In the genomic region with DNA sequence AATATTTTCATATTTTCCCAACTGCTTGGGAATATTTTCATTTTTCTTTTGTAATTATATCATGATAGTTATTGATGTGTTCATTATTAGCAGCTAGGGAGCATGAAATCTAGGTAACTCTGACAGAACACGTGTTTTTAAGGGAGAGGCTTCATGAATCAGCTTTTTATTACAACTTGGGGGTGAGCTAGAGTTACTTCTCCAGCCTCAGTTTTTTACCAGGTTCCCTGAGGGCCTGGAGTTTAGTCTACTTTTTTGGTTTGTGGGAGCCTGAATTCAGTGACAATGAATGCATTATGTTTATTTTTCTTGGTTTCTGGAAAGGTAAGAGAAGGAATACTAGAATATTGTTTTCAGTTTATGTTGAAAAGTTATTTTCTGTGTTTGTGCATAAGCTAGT, we compare ENCODE assay signal across 15 cellular contexts.
"Had no signal": no experiment of that assay in that cellular context is flagged by ENCODE, and none has a peak within 500 bp of the region (broad histone marks: within the 10 kb centered on the region; RNA-seq: fewer than 3 reads in every experiment).

No MANE protein-coding gene starts in this region.

- H3K9me3 Mint-ChIP-seq: activated naive CD4-positive, alpha-beta T cell treated with anti-CD3 and anti-CD28 coated beads, Interleukin-2, amount 50 U/mL, for 72 hours; natural killer cell had no signal

- H3K27ac Mint-ChIP-seq: activated T-cell treated with anti-CD3 and anti-CD28 coated beads, Interleukin-2, amount 50 U/mL, for 24 hours; natural killer cell had no signal

- H3K36me3 ChIP-seq: uterus had no signal

- ATAC-seq: activated naive CD4-positive, alpha-beta T cell treated with anti-CD3 and anti-CD28 coated beads, Interleukin-2, amount 50 U/mL, for 72 hours; esophagus mucosa; natural killer cell; psoas muscle had no signal

- H3K9me3 ChIP-seq: psoas muscle, uterus had no signal

- H3K4me3 Mint-ChIP-seq: activated T-cell treated with anti-CD3 and anti-CD28 coated beads, Interleukin-2, amount 50 U/mL, for 24 hours; brain; natural killer cell had no signal

- DNase-seq: activated CD4-positive, CD25-positive, alpha-beta regulatory T cell; activated effector memory CD4-positive, alpha-beta T cell treated with Interleukin-2 at 50 U/mL for 16 hours; activated T-cell treated with anti-CD3 and anti-CD28 coated beads, Interleukin-2, amount 50 U/mL, for 24 hours; amniotic stem cell; dermis blood vessel endothelial cell; hypothalamus; natural killer cell; occipital lobe; psoas muscle; T-helper 2 cell; uterus had no signal

- H3K27me3 Mint-ChIP-seq: activated T-cell treated with anti-CD3 and anti-CD28 coated beads, Interleukin-2, amount 50 U/mL, for 24 hours had no signal

- H3K4me1 ChIP-seq: uterus had no signal

- H3K27me3 ChIP-seq: uterus had no signal

- H3K27ac ChIP-seq: psoas muscle, uterus had no signal

- H3K4me3 ChIP-seq: lung, psoas muscle, uterus had no signal
